27 cellular contexts compared by ENCODE assay signal in genomic region chrX:97747346-97747745, GRCh38.
"Had no signal": no experiment of that assay in that cellular context is flagged by ENCODE, and none has a peak within 500 bp of the region (broad histone marks: within the 10 kb centered on the region; RNA-seq: fewer than 3 reads in every experiment).

No MANE protein-coding gene starts in this region.

- DNase-seq: stimulated activated CD4-positive, alpha-beta T cell treated with anti-CD3 and anti-CD28 coated beads, Interleukin-2, amount 100 ng/mL, for 48 hours; stimulated activated CD4-positive, alpha-beta T cell treated with anti-CD3 and anti-CD28 coated beads, Interleukin-4, amount 100 ng/mL, for 1 hour; stimulated activated CD4-positive, alpha-beta T cell treated with anti-CD3 and anti-CD28 coated beads, Interleukin-4, amount 100 ng/mL, for 24 hours; stimulated activated CD4-positive, alpha-beta T cell treated with anti-CD3 and anti-CD28 coated beads, Interleukin-4, amount 100 ng/mL, for 4 hours; stimulated activated CD8-positive, alpha-beta memory T cell treated with anti-CD3 and anti-CD28 coated beads, Interleukin-4, amount 100 ng/mL, for 48 hours; stimulated activated naive B cell treated with anti-CD40 and anti-IgM and Interleukin-4, amounts not matched to agents 10 μg/mL and 1 μg/mL and 100 μg/mL, for 72 hours; stimulated activated naive CD4-positive, alpha-beta T cell; stimulated activated naive CD4-positive, alpha-beta T cell treated with Interleukin-2 at 50 U/mL for 16 hours; stimulated activated naive CD8-positive, alpha-beta T cell treated with anti-CD3 and anti-CD28 coated beads, Interleukin-15, amount 100 ng/mL, for 72 hours; stimulated activated naive CD8-positive, alpha-beta T cell treated with anti-CD3 and anti-CD28 coated beads, Interleukin-15, Interleukin-2, amounts not matched to agents 100 U/mL and 50 U/mL, for 24 hours; stomach; substantia nigra; testis; thyroid gland; tibial artery; transverse colon; upper lobe of left lung; upper lobe of right lung; uterus had no signal

- H3K4me1 ChIP-seq: stomach, suprapubic skin, testis, thyroid gland, tibial artery, tibial nerve, transverse colon, upper lobe of left lung, upper lobe of right lung, uterus, vagina had no signal

- H3K27ac Mint-ChIP-seq: stimulated activated effector memory CD8-positive, alpha-beta T cell treated with anti-CD3 and anti-CD28 coated beads, Interleukin-12 subunit alpha, Interleukin-12 subunit beta, amount 100 ng/mL, for 72 hours; stimulated activated memory B cell treated with anti-CD40 and anti-IgM and Interleukin-4, amounts not matched to agents 10 μg/mL and 1 μg/mL and 100 μg/mL, for 72 hours; stimulated activated naive B cell treated with anti-CD40 and anti-IgM and Interleukin-4, amounts not matched to agents 10 μg/mL and 1 μg/mL and 100 μg/mL, for 72 hours; stimulated activated naive CD8-positive, alpha-beta T cell treated with anti-CD3 and anti-CD28 coated beads, Interleukin-15, amount 100 ng/mL, for 72 hours; stimulated activated naive CD8-positive, alpha-beta T cell treated with anti-CD3 and anti-CD28 coated beads, Interleukin-15, Interleukin-2, amounts not matched to agents 100 ng/mL and 50 ng/mL, for 24 hours; type B pancreatic cell had no signal

- H3K9me3 ChIP-seq: stomach, suprapubic skin, testis, thoracic aorta, thyroid gland, tibial artery, tibial nerve, transverse colon, upper lobe of left lung, upper lobe of right lung, uterus, vagina had no signal

- H3K4me3 ChIP-seq: stomach, suprapubic skin, testis, thoracic aorta, thyroid gland, tibial artery, tibial nerve, transverse colon, upper lobe of left lung, upper lobe of right lung, uterus, vagina had no signal

- H3K4me1 Mint-ChIP-seq: stimulated activated effector memory CD8-positive, alpha-beta T cell treated with anti-CD3 and anti-CD28 coated beads, Interleukin-12 subunit alpha, Interleukin-12 subunit beta, amount 100 ng/mL, for 72 hours; stimulated activated memory B cell treated with anti-CD40 and anti-IgM and Interleukin-4, amounts not matched to agents 10 μg/mL and 1 μg/mL and 100 μg/mL, for 72 hours; stimulated activated naive B cell treated with anti-CD40 and anti-IgM and Interleukin-4, amounts not matched to agents 10 μg/mL and 1 μg/mL and 100 μg/mL, for 72 hours; stimulated activated naive CD8-positive, alpha-beta T cell treated with anti-CD3 and anti-CD28 coated beads, Interleukin-15, amount 100 ng/mL, for 72 hours had no signal

- H3K27me3 Mint-ChIP-seq: stimulated activated memory B cell treated with anti-CD40 and anti-IgM and Interleukin-4, amounts not matched to agents 10 μg/mL and 1 μg/mL and 100 μg/mL, for 72 hours; stimulated activated naive CD8-positive, alpha-beta T cell treated with anti-CD3 and anti-CD28 coated beads, Interleukin-15, amount 100 ng/mL, for 72 hours; type B pancreatic cell had no signal

- H3K4me3 Mint-ChIP-seq: stimulated activated effector memory CD8-positive, alpha-beta T cell treated with anti-CD3 and anti-CD28 coated beads, Interleukin-12 subunit alpha, Interleukin-12 subunit beta, amount 100 ng/mL, for 72 hours; stimulated activated memory B cell treated with anti-CD40 and anti-IgM and Interleukin-4, amounts not matched to agents 10 μg/mL and 1 μg/mL and 100 μg/mL, for 72 hours; stimulated activated naive B cell treated with anti-CD40 and anti-IgM and Interleukin-4, amounts not matched to agents 10 μg/mL and 1 μg/mL and 100 μg/mL, for 72 hours; stimulated activated naive CD8-positive, alpha-beta T cell treated with anti-CD3 and anti-CD28 coated beads, Interleukin-15, amount 100 ng/mL, for 72 hours; stimulated activated naive CD8-positive, alpha-beta T cell treated with anti-CD3 and anti-CD28 coated beads, Interleukin-15, Interleukin-2, amounts not matched to agents 100 ng/mL and 50 ng/mL, for 24 hours; type B pancreatic cell had no signal

- H3K9me3 Mint-ChIP-seq: stimulated activated effector memory CD8-positive, alpha-beta T cell treated with anti-CD3 and anti-CD28 coated beads, Interleukin-12 subunit alpha, Interleukin-12 subunit beta, amount 100 ng/mL, for 72 hours; stimulated activated memory B cell treated with anti-CD40 and anti-IgM and Interleukin-4, amounts not matched to agents 10 μg/mL and 1 μg/mL and 100 μg/mL, for 72 hours; stimulated activated naive CD8-positive, alpha-beta T cell treated with anti-CD3 and anti-CD28 coated beads, Interleukin-15, amount 100 ng/mL, for 72 hours; stimulated activated naive CD8-positive, alpha-beta T cell treated with anti-CD3 and anti-CD28 coated beads, Interleukin-15, Interleukin-2, amounts not matched to agents 100 ng/mL and 50 ng/mL, for 24 hours had no signal

- H3K27ac ChIP-seq: stomach, suprapubic skin, testis, thoracic aorta, thyroid gland, tibial artery, tibial nerve, transverse colon, upper lobe of left lung, upper lobe of right lung, uterus, vagina had no signal

- H3K36me3 Mint-ChIP-seq: stimulated activated effector memory CD8-positive, alpha-beta T cell treated with anti-CD3 and anti-CD28 coated beads, Interleukin-12 subunit alpha, Interleukin-12 subunit beta, amount 100 ng/mL, for 72 hours; stimulated activated memory B cell treated with anti-CD40 and anti-IgM and Interleukin-4, amounts not matched to agents 10 μg/mL and 1 μg/mL and 100 μg/mL, for 72 hours; stimulated activated naive B cell treated with anti-CD40 and anti-IgM and Interleukin-4, amounts not matched to agents 10 μg/mL and 1 μg/mL and 100 μg/mL, for 72 hours; type B pancreatic cell had no signal

- H3K27me3 ChIP-seq: suprapubic skin, testis, thyroid gland, tibial artery, transverse colon, upper lobe of left lung, upper lobe of right lung, vagina had no signal

- H3K36me3 ChIP-seq: stomach, suprapubic skin, thoracic aorta, thyroid gland, tibial artery, tibial nerve, transverse colon, upper lobe of left lung, upper lobe of right lung, uterus, vagina had no signal
